Comparison of ENCODE assay signal across 17 cellular contexts in genomic region chr7:108565987-108566386, GRCh38. TPM values are rescaled to one million over a fixed set of nuclear protein-coding genes. Genes with fewer than 3 reads are reported as not detected.
DNase-seq lines count a peak whose midpoint lies in the region; ATAC-seq, FAIRE-seq and TF ChIP-seq lines count a peak whose summit lies in the region.
"Had no signal": no experiment of that assay in that cellular context is flagged by ENCODE, and none has a peak within 500 bp of the region (broad histone marks: within the 10 kb centered on the region; RNA-seq: fewer than 3 reads in every experiment).

No MANE protein-coding gene starts in this region.

- H3K4me2 ChIP-seq in K562 (ENCODE audit: insufficient read depth, low read length) = no peak overlapping the region
- H3K4me2 ChIP-seq: BLaER1, GM23338 had no signal

- no TSS peak for BruUV-seq in K562 (replicated peaks; lab: Mats Ljungman, UMichigan)

- no peak for ATAC-seq in activated T-cell treated with anti-CD3 and anti-CD28 coated beads, Interleukin-2, amount 50 U/mL, for 72 hours (replicated peaks in 1 of 2)
- ATAC-seq in K562 = no peak
- no peak for ATAC-seq in memory B cell (ENCODE audit: low read depth)
- no peak for ATAC-seq in HG03039 (IDR thresholded peaks at IDR 0.05; ENCODE audit: unreplicated experiment)
- no peak for ATAC-seq in HG02885 (IDR thresholded peaks at IDR 0.05; ENCODE audit: poor library complexity, unreplicated experiment)
- ATAC-seq: GM23338 had no signal

- H3K36me3 ChIP-seq in K562 (ENCODE audit: control insufficient read depth, insufficient read depth, low read length) = peaks cover 39% of the 10 kb centered on the region

- no peak for TF ChIP-seq CTCF in K562 (IDR thresholded peaks at IDR 0.05 in 2 of 3, conservative IDR thresholded peaks at IDR 0.05 in 1 of 3; ENCODE audit: insufficient read depth in 2 of 3, low read depth in 1 of 3, low read length in 3 of 3)

- DNase-seq in activated T-cell treated with anti-CD3 and anti-CD28 coated beads, Interleukin-2, amount 50 U/mL, for 72 hours = no peak
- DNase-seq in activated T-cell treated with anti-CD3 and anti-CD28 coated beads, Interleukin-2, amount 50 U/mL, for 48 hours = no peak
- DNase-seq in K562 (ENCODE audit: extremely low read depth in 1 of 4, low spot score in 3 of 4) (peak in 1 of 4 experiments; percentile 27), memory B cell (ENCODE audit: low spot score in 2 of 2) (no peak), NCI-H1436 treated with DMSO at 0.1 percent for 48 hours (lab: John Stamatoyannopoulos, UW) (no peak)
- DNase-seq: DMS153, DMS79 treated with DMSO at 0.1 percent for 48 hours, EL, H7 had no signal

- TF ChIP-seq EP300 in K562 (IDR thresholded peaks at IDR 0.05; ENCODE audit: low read length) = no peak

- no peak for FAIRE-seq in K562 (lab: Jason Lieb, UNC)
- FAIRE-seq: G401.6, GM12891 had no signal

- TF ChIP-seq RAD21 in K562 (CRISPR knock-in tag; conservative IDR thresholded peaks at IDR 0.05 in 1 of 2, IDR thresholded peaks at IDR 0.05 in 1 of 2) = no peak

- no peaks in the 10 kb centered on the region for H3K9me3 ChIP-seq in K562 (replicated peaks; ENCODE audit: control insufficient read depth, insufficient read depth, low read depth, low read length)
- H3K9me3 ChIP-seq: BLaER1 had no signal

- peak overlapping the region; percentile 28 for H3K27ac Mint-ChIP-seq in activated T-cell treated with anti-CD3 and anti-CD28 coated beads, Interleukin-2, amount 50 U/mL, for 72 hours
- H3K27ac Mint-ChIP-seq in memory B cell = peak overlapping the region; percentile 53
- H3K27ac Mint-ChIP-seq: GM23338 had no signal

- TF ChIP-seq POLR2A in K562 (conservative IDR thresholded peaks at IDR 0.05) = no peak

- H2AFZ ChIP-seq in K562 (ENCODE audit: low read depth, low read length) = no peak overlapping the region
- H2AFZ ChIP-seq: GM23338 had no signal

- no peak overlapping the region for H3K9ac ChIP-seq in K562 (ENCODE audit: insufficient read depth in 1 of 2, low read depth in 2 of 2, low read length in 2 of 2)
- H3K9ac ChIP-seq: BLaER1 had no signal

- no peaks in the 10 kb centered on the region for H3K27me3 Mint-ChIP-seq in activated T-cell treated with anti-CD3 and anti-CD28 coated beads, Interleukin-2, amount 50 U/mL, for 72 hours (ENCODE audit: low read depth)
- H3K27me3 Mint-ChIP-seq in memory B cell = no peaks in the 10 kb centered on the region
- H3K27me3 Mint-ChIP-seq: IgD-negative memory B cell had no signal

- H3K9me1 ChIP-seq in K562 (ENCODE audit: control insufficient read depth, insufficient read depth, low read length) = no peaks in the 10 kb centered on the region

- H3K4me1 Mint-ChIP-seq in activated T-cell treated with anti-CD3 and anti-CD28 coated beads, Interleukin-2, amount 50 U/mL, for 72 hours (ENCODE audit: low read depth) = peaks cover 30% of the 10 kb centered on the region
- peaks cover 10% of the 10 kb centered on the region for H3K4me1 Mint-ChIP-seq in memory B cell

- H3K4me1 ChIP-seq in K562 (replicated peaks in 1 of 2; ENCODE audit: control insufficient read depth in 2 of 2, insufficient read depth in 2 of 2, low read length in 2 of 2) = peaks cover 0 to 11% of the 10 kb centered on the region in 2 experiments; a peak in 2 of 5 replicates

- POLR2A ChIA-PET in K562 (lab: Yijun Ruan, JAX) = interaction anchor here (1.0 to 1.3 kb wide), 2 partner anchors 40 to 53 kb away, joined by 4 read pairs; partner anchors contain the start of gene PNPLA8

- peaks cover 14 to 34% of the 10 kb centered on the region in 2 donors for H3K36me3 Mint-ChIP-seq in activated T-cell treated with anti-CD3 and anti-CD28 coated beads, Interleukin-2, amount 50 U/mL, for 72 hours (ENCODE audit: insufficient read depth in 2 of 2)
- peaks cover 20% of the 10 kb centered on the region for H3K36me3 Mint-ChIP-seq in memory B cell

- H3K4me3 ChIP-seq in K562 = no peak overlapping the region
- H3K4me3 ChIP-seq: BLaER1, GM23338 had no signal

- peaks cover 0 to 3% of the 10 kb centered on the region in 2 donors for H3K9me3 Mint-ChIP-seq in activated T-cell treated with anti-CD3 and anti-CD28 coated beads, Interleukin-2, amount 50 U/mL, for 72 hours
- H3K9me3 Mint-ChIP-seq in memory B cell = peaks cover 2% of the 10 kb centered on the region
- H3K9me3 Mint-ChIP-seq: GM23338 had no signal

- H4K20me1 ChIP-seq in K562 (replicated peaks; ENCODE audit: control insufficient read depth, insufficient read depth, low read length) = no peaks in the 10 kb centered on the region

- no peak overlapping the region for H3K4me3 Mint-ChIP-seq in activated T-cell treated with anti-CD3 and anti-CD28 coated beads, Interleukin-2, amount 50 U/mL, for 72 hours
- H3K4me3 Mint-ChIP-seq in memory B cell = no peak overlapping the region
- H3K4me3 Mint-ChIP-seq: GM23338 had no signal

- CTCF ChIA-PET in K562 (lab: Yijun Ruan, JAX; ENCODE audit: low intra/inter-chr PET ratio) = no interaction called here

- H3K27me3 ChIP-seq in K562 (ENCODE audit: control insufficient read depth in 2 of 2, insufficient read depth in 2 of 2, low read length in 2 of 2) = no peaks in the 10 kb centered on the region
- H3K27me3 ChIP-seq: BLaER1 had no signal

- H3K79me2 ChIP-seq in K562 (ENCODE audit: control insufficient read depth, insufficient read depth, low read length) = peaks cover 52% of the 10 kb centered on the region

- intact Hi-C loops in K562 (cut with micrococcal nuclease) = no loop called here

- no peak overlapping the region for H3K27ac ChIP-seq in K562 (ENCODE audit: extremely low read depth, low read depth, low read length)
- H3K27ac ChIP-seq: 22Rv1, BLaER1 had no signal

- in situ Hi-C loops in K562 (cut with MboI) = no loop called here

TF ChIP-seq in K562, 482 proteins besides CTCF, POLR2A, EP300 and RAD21 (continues in another document):
- TF ChIP-seq HMG20B (CRISPR knock-in tag; IDR thresholded peaks at IDR 0.05) = no peak

RNA-seq across cellular contexts. Expression of gene THAP5, which starts 3.5 kb away (rescaled TPM):
- total RNA-seq in activated T-cell treated with anti-CD3 and anti-CD28 coated beads, Interleukin-2, amount 50 U/mL, for 72 hours = 10 to 100 TPM; 29.2 to 31.1 TPM
- total RNA-seq in K562 (2011; cell fraction: chromatin; rRNA removed; ENCODE audit: low replicate concordance) = 10.0 and 35.7 TPM in 2 replicates
- total RNA-seq in K562 (2011; cell fraction: nucleolus; rRNA removed) = 11.5 and 13.6 TPM in 2 replicates
- 20.3 and 27.3 TPM in 2 replicates for total RNA-seq in K562 (2011; cell fraction: nucleoplasm; rRNA removed)
- total RNA-seq in K562 (2014; rRNA removed) (26.4 and 28.2 TPM in 2 replicates), K562 (2014; rRNA removed; fragmentation: Illumina TruSeq; extraction: Trizol) (47.2 and 57.9 TPM in 2 replicates), K562 (2015; rRNA removed; fragmentation: Illumina TruSeq; extraction: Trizol) (52.1 and 58.1 TPM in 2 replicates), K562 (2021) (30.9 and 31.4 TPM in 2 replicates)
- polyA plus RNA-seq in K562 (2011; rRNA removed) (11.0 and 19.6 TPM in 2 replicates), K562 (2014; fragmentation: Illumina TruSeq; extraction: Trizol) (34.7 and 41.7 TPM in 2 replicates), K562 (2014; fragmentation: Nextera tagmentation; extraction: Ambion mirVana) (10 to 100 TPM; 26.3 to 27.8 TPM), K562 (2014; rRNA removed) (16.5 and 17.3 TPM in 2 replicates)
- 2.6 and 5.2 TPM in 2 replicates for polyA plus RNA-seq in K562 (2011; cell fraction: cytosol; rRNA removed)
- 5.4 and 8.1 TPM in 2 replicates for polyA plus RNA-seq in K562 (2011; cell fraction: nucleus; rRNA removed)
- polyA plus RNA-seq in K562 (2012) = 19.2 and 22.6 TPM in 2 replicates
- polyA minus RNA-seq in K562 (2011; rRNA and poly(A)+ RNA removed) = 40.2 and 47.4 TPM in 2 replicates
- polyA minus RNA-seq in K562 (2011; cell fraction: cytosol; rRNA and poly(A)+ RNA removed) = 16.4 and 19.6 TPM in 2 replicates
- 14.3 and 22.7 TPM in 2 replicates for polyA minus RNA-seq in K562 (2011; cell fraction: nucleus; rRNA and poly(A)+ RNA removed)

RNA-seq across cellular contexts. Expression of gene DNAJB9, which starts 3.7 kb away (rescaled TPM):
- 10 to 100 TPM; 23.2 to 42.1 TPM for total RNA-seq in activated T-cell treated with anti-CD3 and anti-CD28 coated beads, Interleukin-2, amount 50 U/mL, for 72 hours
- 8.2 and 33.1 TPM in 2 replicates for total RNA-seq in K562 (2011; cell fraction: chromatin; rRNA removed; ENCODE audit: low replicate concordance)
- 8.5 and 13.6 TPM in 2 replicates for total RNA-seq in K562 (2011; cell fraction: nucleolus; rRNA removed)
- total RNA-seq in K562 (2011; cell fraction: nucleoplasm; rRNA removed) = 21.3 and 26.8 TPM in 2 replicates
- total RNA-seq in K562 (2014; rRNA removed) (34.2 and 35.9 TPM in 2 replicates), K562 (2014; rRNA removed; fragmentation: Illumina TruSeq; extraction: Trizol) (13.5 and 15.3 TPM in 2 replicates), K562 (2015; rRNA removed; fragmentation: Illumina TruSeq; extraction: Trizol) (11.2 and 11.4 TPM in 2 replicates), K562 (2021) (9.0 and 9.6 TPM in 2 replicates)
- polyA plus RNA-seq in K562 (2011; rRNA removed) (7.6 and 8.9 TPM in 2 replicates), K562 (2014; fragmentation: Illumina TruSeq; extraction: Trizol) (7.8 and 8.6 TPM in 2 replicates), K562 (2014; fragmentation: Nextera tagmentation; extraction: Ambion mirVana) (1 to 10 TPM; 4.3 to 5.3 TPM), K562 (2014; rRNA removed) (9.1 and 15.1 TPM in 2 replicates)
- polyA plus RNA-seq in K562 (2011; cell fraction: cytosol; rRNA removed) = 4.4 and 5.5 TPM in 2 replicates
- polyA plus RNA-seq in K562 (2011; cell fraction: nucleus; rRNA removed) = 5.3 and 5.4 TPM in 2 replicates
- polyA plus RNA-seq in K562 (2012) = 9.7 and 19.9 TPM in 2 replicates
- 8.4 and 11.9 TPM in 2 replicates for polyA minus RNA-seq in K562 (2011; rRNA and poly(A)+ RNA removed)
- 7.1 and 7.5 TPM in 2 replicates for polyA minus RNA-seq in K562 (2011; cell fraction: cytosol; rRNA and poly(A)+ RNA removed)
- 7.1 and 17.2 TPM in 2 replicates for polyA minus RNA-seq in K562 (2011; cell fraction: nucleus; rRNA and poly(A)+ RNA removed)

RNA-seq across cellular contexts. Expression of gene PNPLA8, which starts 40.1 kb away (rescaled TPM):
- 10 to 100 TPM; 23.1 to 29.9 TPM for total RNA-seq in activated T-cell treated with anti-CD3 and anti-CD28 coated beads, Interleukin-2, amount 50 U/mL, for 72 hours
- 23.6 and 74.8 TPM in 2 replicates for total RNA-seq in K562 (2011; cell fraction: chromatin; rRNA removed; ENCODE audit: low replicate concordance)
- 4.5 and 6.6 TPM in 2 replicates for total RNA-seq in K562 (2011; cell fraction: nucleolus; rRNA removed)
- total RNA-seq in K562 (2011; cell fraction: nucleoplasm; rRNA removed) = 14.4 and 15.2 TPM in 2 replicates
- total RNA-seq in K562 (2014; rRNA removed) = 12.0 and 13.5 TPM in 2 replicates
- 20.2 and 25.2 TPM in 2 replicates for total RNA-seq in K562 (2014; rRNA removed; fragmentation: Illumina TruSeq; extraction: Trizol)
- 13.5 and 16.3 TPM in 2 replicates for total RNA-seq in K562 (2015; rRNA removed; fragmentation: Illumina TruSeq; extraction: Trizol)
- 12.8 and 13.0 TPM in 2 replicates for total RNA-seq in K562 (2021)
- 16.3 and 27.6 TPM in 2 replicates for polyA plus RNA-seq in K562 (2011; rRNA removed)
- polyA plus RNA-seq in K562 (2011; cell fraction: cytosol; rRNA removed) = 2.6 and 5.5 TPM in 2 replicates
- polyA plus RNA-seq in K562 (2011; cell fraction: nucleus; rRNA removed) = 5.1 and 7.9 TPM in 2 replicates
- polyA plus RNA-seq in K562 (2012) = 11.6 and 21.5 TPM in 2 replicates
- polyA plus RNA-seq in K562 (2014; fragmentation: Illumina TruSeq; extraction: Trizol) = 12.0 and 15.9 TPM in 2 replicates
- polyA plus RNA-seq in K562 (2014; fragmentation: Nextera tagmentation; extraction: Ambion mirVana) = 10 to 100 TPM; 15.9 to 17.4 TPM
- 10.2 and 21.5 TPM in 2 replicates for polyA plus RNA-seq in K562 (2014; rRNA removed)
- polyA minus RNA-seq in K562 (2011; rRNA and poly(A)+ RNA removed) = 37.2 and 42.3 TPM in 2 replicates
- 21.1 and 25.7 TPM in 2 replicates for polyA minus RNA-seq in K562 (2011; cell fraction: cytosol; rRNA and poly(A)+ RNA removed)
- 10.8 and 17.9 TPM in 2 replicates for polyA minus RNA-seq in K562 (2011; cell fraction: nucleus; rRNA and poly(A)+ RNA removed)
